ENCODE assay signal across 18 cellular contexts in the genomic region with DNA sequence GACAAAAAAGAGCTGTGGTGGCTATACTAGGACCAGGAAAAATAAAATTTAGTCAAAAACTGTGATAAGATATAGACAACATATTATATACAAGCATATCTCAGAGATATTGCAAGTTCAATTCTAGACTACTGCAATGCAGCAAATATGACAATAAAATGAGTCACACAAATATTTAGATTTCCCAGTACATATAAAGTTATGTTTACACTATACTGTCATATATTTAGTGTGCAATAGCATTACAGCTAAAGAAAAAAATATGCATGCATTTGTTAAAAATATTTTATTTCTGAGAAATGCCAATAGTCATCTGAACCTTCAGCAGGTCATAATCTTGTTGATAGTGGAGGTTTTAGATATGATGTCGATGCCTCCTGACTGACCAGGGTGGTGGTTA.
DNase-seq lines count a peak whose midpoint lies in the region; ATAC-seq and TF ChIP-seq lines count a peak whose summit lies in the region.
"Had no signal": no experiment of that assay in that cellular context is flagged by ENCODE, and none has a peak within 500 bp of the region (broad histone marks: within the 10 kb centered on the region; RNA-seq: fewer than 3 reads in every experiment).

No MANE protein-coding gene starts in this region.

- CTCF ChIA-PET in PC-3 (lab: Charles Lee) = no interaction called here
- CTCF ChIA-PET in activated naive CD4-positive, alpha-beta T cell treated with anti-CD3 and anti-CD28 coated beads, Interleukin-2, amount 10 ng/mL, durations not matched to agents 7 days and 5 days (lab: Charles Lee) = no interaction called here

- POLR2A ChIA-PET in PC-3 (lab: Charles Lee; ENCODE audit: unreplicated experiment) = no interaction called here

- H3K36me3 ChIP-seq in PC-3 (ENCODE audit: low read depth, low read length) (no peaks in the 10 kb centered on the region), mucosa of descending colon (ENCODE audit: low read depth) (no peaks in the 10 kb centered on the region)
- H3K36me3 ChIP-seq: BE2C had no signal

- H3K27ac ChIP-seq in PC-3 (ENCODE audit: low read length) (no peak overlapping the region), coronary artery (no peak overlapping the region)
- H3K27ac ChIP-seq: BLaER1 treated with 17β-estradiol and CSF1 and Interleukin-3, amounts not matched to agents 10 nM and 100 nM; GM23248 had no signal

- intact Hi-C loops in PC-3 (cut with micrococcal nuclease) (no loop called here), mucosa of descending colon (cut with DNase I, micrococcal nuclease) (no loop called here)

- no peaks in the 10 kb centered on the region for H3K9me3 ChIP-seq in PC-3 (ENCODE audit: low read length)
- H3K9me3 ChIP-seq in mucosa of descending colon = peaks cover 13% of the 10 kb centered on the region
- H3K9me3 ChIP-seq: BE2C had no signal

- H3K4me3 Mint-ChIP-seq in activated naive CD4-positive, alpha-beta T cell treated with anti-CD3 and anti-CD28 coated beads, Interleukin-2, amount 10 ng/mL, durations not matched to agents 7 days and 5 days = no peak overlapping the region
- H3K4me3 Mint-ChIP-seq: CD14-positive monocyte; CD4-positive, alpha-beta T cell; CD8-positive, alpha-beta memory T cell had no signal

- H3K4me2 ChIP-seq in PC-3 (ENCODE audit: low read length) = no peak overlapping the region
- H3K4me2 ChIP-seq: BLaER1 treated with 17β-estradiol and CSF1 and Interleukin-3, amounts not matched to agents 10 nM and 100 nM had no signal

- no peak overlapping the region for H2AFZ ChIP-seq in PC-3 (ENCODE audit: low read length)
- H2AFZ ChIP-seq: GM23248 had no signal

- TF ChIP-seq CTCF in PC-3 (conservative IDR thresholded peaks at IDR 0.05; ENCODE audit: low read depth, low read length) = no peak
- TF ChIP-seq CTCF in mucosa of descending colon (IDR thresholded peaks at IDR 0.05) = no peak
- TF ChIP-seq CTCF in coronary artery (IDR thresholded peaks at IDR 0.05) = no peak

- H3K27me3 Mint-ChIP-seq in activated naive CD4-positive, alpha-beta T cell treated with anti-CD3 and anti-CD28 coated beads, Interleukin-2, amount 10 ng/mL, durations not matched to agents 7 days and 5 days = no peaks in the 10 kb centered on the region
- H3K27me3 Mint-ChIP-seq: CD4-positive, alpha-beta T cell had no signal

- H3K4me1 ChIP-seq in PC-3 (ENCODE audit: insufficient read depth, low read length) (peaks cover 7% of the 10 kb centered on the region; the same call in 1 of the 2 replicates), mucosa of descending colon (ENCODE audit: low read depth) (no peaks in the 10 kb centered on the region)
- H3K4me1 ChIP-seq: BE2C had no signal

- no peaks in the 10 kb centered on the region for H4K20me1 ChIP-seq in PC-3 (ENCODE audit: low read length)
- H4K20me1 ChIP-seq: BLaER1 treated with 17β-estradiol and CSF1 and Interleukin-3, amounts not matched to agents 10 nM and 100 nM had no signal

- DNase-seq in ELR (ENCODE audit: low read depth) (peak; percentile 65), PC-3 (peak; percentile 49), mucosa of descending colon (no peak), KG1 (lab: John Stamatoyannopoulos, UW) (no peak), coronary artery (ENCODE audit: low spot score) (no peak)
- DNase-seq in activated naive CD4-positive, alpha-beta T cell treated with anti-CD3 and anti-CD28 coated beads, Interleukin-2, amount 10 ng/mL, durations not matched to agents 7 days and 5 days = no peak
- DNase-seq: ACHN; AML-193; BE2C; CD4-positive, alpha-beta T cell; CD8-positive, alpha-beta memory T cell; DMS 273 treated with DMSO at 0.1 percent for 48 hours; DMS79 treated with DMSO at 0.1 percent for 48 hours; GM23248; H7 had no signal

- no peaks in the 10 kb centered on the region for H3K9me2 ChIP-seq in PC-3 (replicated peaks; ENCODE audit: low read length)

- H3K27ac Mint-ChIP-seq in activated naive CD4-positive, alpha-beta T cell treated with anti-CD3 and anti-CD28 coated beads, Interleukin-2, amount 10 ng/mL, durations not matched to agents 7 days and 5 days = no peak overlapping the region
- H3K27ac Mint-ChIP-seq: CD4-positive, alpha-beta T cell had no signal

- no peak overlapping the region for H3K9ac ChIP-seq in PC-3 (ENCODE audit: low read length)
- H3K9ac ChIP-seq: BLaER1 treated with 17β-estradiol and CSF1 and Interleukin-3, amounts not matched to agents 10 nM and 100 nM; GM23248 had no signal

- no TSS peak for BruUV-seq in PC-3 (replicated peaks; lab: Mats Ljungman, UMichigan)

- peak; percentile 88 for ATAC-seq in PC-3
- peak; percentile 54 for ATAC-seq in mucosa of descending colon
- ATAC-seq: HCT116 had no signal

- no peak overlapping the region for H3K4me3 ChIP-seq in PC-3 (ENCODE audit: low read length)
- H3K4me3 ChIP-seq in mucosa of descending colon = no peak overlapping the region
- H3K4me3 ChIP-seq in coronary artery = no peak overlapping the region
- H3K4me3 ChIP-seq: BLaER1 treated with 17β-estradiol and CSF1 and Interleukin-3, amounts not matched to agents 10 nM and 100 nM; GM23248 had no signal

- peaks cover 55% of the 10 kb centered on the region for H3K36me3 Mint-ChIP-seq in activated naive CD4-positive, alpha-beta T cell treated with anti-CD3 and anti-CD28 coated beads, Interleukin-2, amount 10 ng/mL, durations not matched to agents 7 days and 5 days
- H3K36me3 Mint-ChIP-seq: CD14-positive monocyte had no signal

- H3K9me3 Mint-ChIP-seq in activated naive CD4-positive, alpha-beta T cell treated with anti-CD3 and anti-CD28 coated beads, Interleukin-2, amount 10 ng/mL, durations not matched to agents 7 days and 5 days = peaks cover 18% of the 10 kb centered on the region

- H3K27me3 ChIP-seq in PC-3 (ENCODE audit: low read length) = no peaks in the 10 kb centered on the region
- H3K27me3 ChIP-seq: BE2C; BLaER1 treated with 17β-estradiol and CSF1 and Interleukin-3, amounts not matched to agents 10 nM and 100 nM had no signal

- H3K4me1 Mint-ChIP-seq in activated naive CD4-positive, alpha-beta T cell treated with anti-CD3 and anti-CD28 coated beads, Interleukin-2, amount 10 ng/mL, durations not matched to agents 7 days and 5 days = peaks cover 48% of the 10 kb centered on the region

- H3K79me2 ChIP-seq in PC-3 (ENCODE audit: low read length) = no peaks in the 10 kb centered on the region

- no peaks in the 10 kb centered on the region for H3F3A ChIP-seq in PC-3 (ENCODE audit: low read length, unreplicated experiment)

Comparison
In these comparisons a context has a peak if more than half of its experiments do, and no peak if none do; other contexts are left out.
1. DNase-seq: peak in ELR (single experiment) and PC-3 (single experiment); none in mucosa of descending colon (0 of 3), KG1 (single experiment), coronary artery (single experiment) and activated naive CD4-positive, alpha-beta T cell treated with anti-CD3 and anti-CD28 coated beads, Interleukin-2, amount 10 ng/mL, durations not matched to agents 7 days and 5 days (single experiment).